ENCODE assay signal across 15 cellular contexts in the genomic region with DNA sequence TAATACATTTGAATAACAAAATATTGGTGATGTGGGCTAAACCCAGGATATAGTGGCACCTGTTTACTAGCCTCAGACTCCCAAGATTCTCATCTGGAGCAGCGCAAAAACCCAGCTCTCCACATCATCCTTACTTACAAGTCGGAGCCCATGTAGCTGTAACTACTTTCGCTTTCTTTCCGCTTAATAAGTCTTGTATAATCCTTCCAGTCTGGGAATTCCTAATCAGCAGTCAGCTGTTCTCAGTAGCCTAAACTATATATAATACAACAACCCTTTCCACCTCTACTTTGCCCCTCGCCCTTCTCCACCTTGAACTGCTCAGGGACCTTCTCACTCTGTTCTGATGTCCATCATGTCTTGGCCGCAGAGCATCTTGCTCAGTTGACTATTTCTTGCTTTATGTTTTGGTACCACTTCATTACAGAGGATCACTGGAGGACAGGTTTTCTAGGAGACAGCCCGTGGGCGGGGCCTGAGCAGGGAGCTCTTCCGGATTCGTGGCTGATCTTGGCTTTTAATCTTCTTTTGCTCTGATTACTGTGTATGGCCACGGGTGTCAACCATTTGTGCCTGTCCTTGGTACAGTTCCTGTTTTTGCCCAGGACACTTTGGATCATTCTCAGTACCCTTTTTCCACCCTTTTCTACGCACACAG.
"Had no signal": no experiment of that assay in that cellular context is flagged by ENCODE, and none has a peak within 500 bp of the region (broad histone marks: within the 10 kb centered on the region; RNA-seq: fewer than 3 reads in every experiment).

No MANE protein-coding gene starts in this region.

- H3K27me3 Mint-ChIP-seq: activated naive CD8-positive, alpha-beta T cell treated with anti-CD3 and anti-CD28 coated beads, Interleukin-2, amount 50 U/mL, for 24 hours had no signal

- H3K27ac Mint-ChIP-seq: activated CD4-positive, alpha-beta T cell treated with anti-CD3 and anti-CD28 coated beads, Interleukin-2, amount 10 ng/mL, durations not matched to agents 7 days and 5 days; activated naive CD8-positive, alpha-beta T cell treated with anti-CD3 and anti-CD28 coated beads, Interleukin-2, amount 50 U/mL, for 24 hours; stimulated activated effector memory CD8-positive, alpha-beta T cell treated with anti-CD3 and anti-CD28 coated beads, Interleukin-12 subunit alpha, Interleukin-12 subunit beta, amount 100 ng/mL, for 72 hours; T-helper 1 cell treated with Interleukin-12 subunit alpha and Interleukin-12 subunit beta and Interleukin-4 antibody, amounts not matched to agents 30 μg/mL and 1 μg/mL, for 36 hours had no signal

- H3K36me3 Mint-ChIP-seq: stimulated activated effector memory CD8-positive, alpha-beta T cell treated with anti-CD3 and anti-CD28 coated beads, Interleukin-12 subunit alpha, Interleukin-12 subunit beta, amount 100 ng/mL, for 72 hours had no signal

- H2AFZ ChIP-seq: hepatocyte, parathyroid adenoma had no signal

- H3K4me2 ChIP-seq: hepatocyte had no signal

- H3K4me3 ChIP-seq: ascending aorta, cardiac muscle cell, hepatocyte, skin epidermis, tibial nerve had no signal

- H3K79me2 ChIP-seq: hepatocyte, parathyroid adenoma had no signal

- H3K27ac ChIP-seq: ascending aorta, cardiac muscle cell, hepatocyte, parathyroid adenoma, skin epidermis, tibial nerve had no signal

- H3K4me1 ChIP-seq: ascending aorta, parathyroid adenoma had no signal

- H3K9me3 Mint-ChIP-seq: activated CD4-positive, alpha-beta T cell treated with anti-CD3 and anti-CD28 coated beads, Interleukin-2, amount 10 ng/mL, durations not matched to agents 7 days and 5 days; activated naive CD8-positive, alpha-beta T cell treated with anti-CD3 and anti-CD28 coated beads, Interleukin-2, amount 50 U/mL, for 24 hours; stimulated activated effector memory CD8-positive, alpha-beta T cell treated with anti-CD3 and anti-CD28 coated beads, Interleukin-12 subunit alpha, Interleukin-12 subunit beta, amount 100 ng/mL, for 72 hours had no signal

- H3K9ac ChIP-seq: parathyroid adenoma had no signal

- ATAC-seq: activated naive CD8-positive, alpha-beta T cell treated with anti-CD3 and anti-CD28 coated beads, Interleukin-2, amount 50 U/mL, for 24 hours; stimulated activated effector memory CD8-positive, alpha-beta T cell treated with anti-CD3 and anti-CD28 coated beads, Interleukin-12 subunit alpha, Interleukin-12 subunit beta, amount 100 ng/mL, for 72 hours had no signal

- H3K4me3 Mint-ChIP-seq: activated CD4-positive, alpha-beta T cell treated with anti-CD3 and anti-CD28 coated beads, Interleukin-2, amount 10 ng/mL, durations not matched to agents 7 days and 5 days; activated naive CD8-positive, alpha-beta T cell treated with anti-CD3 and anti-CD28 coated beads, Interleukin-2, amount 50 U/mL, for 24 hours; stimulated activated effector memory CD8-positive, alpha-beta T cell treated with anti-CD3 and anti-CD28 coated beads, Interleukin-12 subunit alpha, Interleukin-12 subunit beta, amount 100 ng/mL, for 72 hours; T-helper 1 cell treated with Interleukin-12 subunit alpha and Interleukin-12 subunit beta and Interleukin-4 antibody, amounts not matched to agents 30 μg/mL and 1 μg/mL, for 36 hours had no signal

- H3K27me3 ChIP-seq: ascending aorta, cardiac muscle cell, hepatocyte, tibial nerve had no signal

- DNase-seq: activated CD4-positive, alpha-beta T cell treated with anti-CD3 and anti-CD28 coated beads, Interleukin-2, amount 10 ng/mL, durations not matched to agents 7 days and 5 days; activated CD4-positive, CD25-positive, alpha-beta regulatory T cell; activated CD8-positive, alpha-beta memory T cell treated with anti-CD3 and anti-CD28 coated beads for 24 hours; activated naive CD4-positive, alpha-beta T cell treated with Interleukin-2 at 50 U/mL for 16 hours; activated naive CD8-positive, alpha-beta T cell treated with anti-CD3 and anti-CD28 coated beads, Interleukin-2, amount 50 U/mL, for 24 hours; effector CD4-positive, alpha-beta T cell; kidney glomerular epithelial cell had no signal

- H3K36me3 ChIP-seq: ascending aorta, cardiac muscle cell, tibial nerve had no signal
